Comparison of ENCODE assay signal across 8 cellular contexts in genomic region chr3:169765281-169765624, GRCh38. TPM values are rescaled to one million over a fixed set of nuclear protein-coding genes. Genes with fewer than 3 reads are reported as not detected.
DNase-seq lines count a peak whose midpoint lies in the region; ATAC-seq, FAIRE-seq and TF ChIP-seq lines count a peak whose summit lies in the region.

No MANE protein-coding gene starts in this region.

- no peaks in the 10 kb centered on the region for H3K27me3 ChIP-seq in K562 (ENCODE audit: control insufficient read depth in 2 of 2, insufficient read depth in 2 of 2, low read length in 2 of 2)
- no peaks in the 10 kb centered on the region for H3K27me3 ChIP-seq in upper lobe of right lung

- H3K36me3 Mint-ChIP-seq in activated naive CD4-positive, alpha-beta T cell treated with anti-CD3 and anti-CD28 coated beads, Interleukin-2, amount 10 ng/mL, durations not matched to agents 7 days and 5 days: peaks cover 3% of the 10 kb centered on the region
- H3K36me3 Mint-ChIP-seq in memory B cell: no peaks in the 10 kb centered on the region

- TF ChIP-seq EP300 in K562 (IDR thresholded peaks at IDR 0.05; ENCODE audit: low read length): no peak

- no peak for TF ChIP-seq RAD21 in K562 (CRISPR knock-in tag; conservative IDR thresholded peaks at IDR 0.05 in 1 of 2, IDR thresholded peaks at IDR 0.05 in 1 of 2)

- in situ Hi-C loops in K562 (cut with MboI): no loop called here

- H3K9me1 ChIP-seq in K562 (ENCODE audit: control insufficient read depth, insufficient read depth, low read length): no peaks in the 10 kb centered on the region

- H3K4me3 ChIP-seq in K562 (peak overlapping the region; percentile 17; the same call in 1 of the 2 replicates), upper lobe of right lung (peak overlapping the region; percentile 81)

- H3K9ac ChIP-seq in K562 (ENCODE audit: insufficient read depth in 1 of 2, low read depth in 2 of 2, low read length in 2 of 2): peak overlapping the region; percentile 2 to 91; a peak in 3 of 4 replicates

- ATAC-seq in K562: no peak
- no peak for ATAC-seq in memory B cell (ENCODE audit: low read depth)
- no peak for ATAC-seq in upper lobe of right lung
- ATAC-seq in GM19324 (IDR thresholded peaks at IDR 0.05; ENCODE audit: low FRiP score, unreplicated experiment): no peak

- H3K27me3 Mint-ChIP-seq in activated naive CD4-positive, alpha-beta T cell treated with anti-CD3 and anti-CD28 coated beads, Interleukin-2, amount 10 ng/mL, durations not matched to agents 7 days and 5 days: peaks cover 11% of the 10 kb centered on the region
- H3K27me3 Mint-ChIP-seq in memory B cell: no peaks in the 10 kb centered on the region

- intact Hi-C loops in K562 (cut with micrococcal nuclease) (no loop called here), upper lobe of right lung (cut with DNase I) (no loop called here)

- POLR2A ChIA-PET in K562 (lab: Yijun Ruan, JAX): interaction anchor here (0.7 to 3.2 kb wide), 4 partner anchors 8 to 24 kb away, joined by 3 to 16 read pairs (median 3); partner anchors contain the start of gene MYNN

- peaks cover 2% of the 10 kb centered on the region; the same call in 1 of the 3 replicates for H3K79me2 ChIP-seq in K562 (ENCODE audit: control insufficient read depth, insufficient read depth, low read length)

- H3K27ac Mint-ChIP-seq in activated naive CD4-positive, alpha-beta T cell treated with anti-CD3 and anti-CD28 coated beads, Interleukin-2, amount 10 ng/mL, durations not matched to agents 7 days and 5 days: peak overlapping the region; percentile 98
- H3K27ac Mint-ChIP-seq in memory B cell: peak overlapping the region; percentile 96

- no peaks in the 10 kb centered on the region for H3K9me3 Mint-ChIP-seq in activated naive CD4-positive, alpha-beta T cell treated with anti-CD3 and anti-CD28 coated beads, Interleukin-2, amount 10 ng/mL, durations not matched to agents 7 days and 5 days
- peaks cover 5% of the 10 kb centered on the region for H3K9me3 Mint-ChIP-seq in memory B cell

- DNase-seq in activated naive CD4-positive, alpha-beta T cell treated with anti-CD3 and anti-CD28 coated beads, Interleukin-2, amount 10 ng/mL, durations not matched to agents 7 days and 5 days: no peak
- no peak for DNase-seq in activated naive CD4-positive, alpha-beta T cell treated with anti-CD3 and anti-CD28 coated beads, Interleukin-2, amount 50 U/mL, for 16 hours
- no peak for DNase-seq in K562 (ENCODE audit: extremely low read depth in 1 of 4, low spot score in 3 of 4)
- DNase-seq in memory B cell (ENCODE audit: low spot score in 2 of 2): no peak
- DNase-seq in upper lobe of right lung: no peak
- no peak for DNase-seq in NCI-H524 treated with DMSO at 0.1 percent for 48 hours (lab: John Stamatoyannopoulos, UW)
- DNase-seq in NCI-H748 treated with DMSO at 0.1 percent for 48 hours (lab: John Stamatoyannopoulos, UW): no peak

- peak overlapping the region; percentile 95 for H3K4me3 Mint-ChIP-seq in activated naive CD4-positive, alpha-beta T cell treated with anti-CD3 and anti-CD28 coated beads, Interleukin-2, amount 10 ng/mL, durations not matched to agents 7 days and 5 days
- H3K4me3 Mint-ChIP-seq in memory B cell: peak overlapping the region; percentile 96

- WGBS in K562 (ENCODE audit: insufficient coverage, low coverage, missing lambda C conversion rate): 62% methylated on average over 6 of the region's 6 CpGs

- TF ChIP-seq CTCF in K562 (IDR thresholded peaks at IDR 0.05 in 2 of 3, conservative IDR thresholded peaks at IDR 0.05 in 1 of 3; ENCODE audit: insufficient read depth in 2 of 3, low read depth in 1 of 3, low read length in 3 of 3) (no peak), upper lobe of right lung (IDR thresholded peaks at IDR 0.05) (no peak)

- BruUV-seq in K562 (replicated peaks; lab: Mats Ljungman, UMichigan): TSS peak; percentile 91

- H3K36me3 ChIP-seq in K562 (ENCODE audit: control insufficient read depth, insufficient read depth, low read length) (no peaks in the 10 kb centered on the region; the same call in 2 of the 3 replicates), upper lobe of right lung (no peaks in the 10 kb centered on the region)

- no peak for FAIRE-seq in K562 (lab: Jason Lieb, UNC)

- H3K9me3 ChIP-seq in K562 (replicated peaks; ENCODE audit: control insufficient read depth, insufficient read depth, low read depth, low read length) (peaks cover 10% of the 10 kb centered on the region), upper lobe of right lung (no peaks in the 10 kb centered on the region)

- H4K20me1 ChIP-seq in K562 (replicated peaks; ENCODE audit: control insufficient read depth, insufficient read depth, low read length): no peaks in the 10 kb centered on the region

- no peak for TF ChIP-seq POLR2A in K562 (conservative IDR thresholded peaks at IDR 0.05)

- H3K4me1 Mint-ChIP-seq in activated naive CD4-positive, alpha-beta T cell treated with anti-CD3 and anti-CD28 coated beads, Interleukin-2, amount 10 ng/mL, durations not matched to agents 7 days and 5 days: peaks cover 39% of the 10 kb centered on the region
- peaks cover 8% of the 10 kb centered on the region for H3K4me1 Mint-ChIP-seq in memory B cell

- H3K27ac ChIP-seq in K562 (ENCODE audit: extremely low read depth, low read depth, low read length) (peak overlapping the region; percentile 95), upper lobe of right lung (peak overlapping the region; percentile 98)

- CTCF ChIA-PET in activated naive CD4-positive, alpha-beta T cell treated with anti-CD3 and anti-CD28 coated beads, Interleukin-2, amount 10 ng/mL, durations not matched to agents 7 days and 5 days (lab: Charles Lee): no interaction called here
- CTCF ChIA-PET in K562 (lab: Yijun Ruan, JAX; ENCODE audit: low intra/inter-chr PET ratio): no interaction called here

- peak overlapping the region; percentile 64 for H3K4me2 ChIP-seq in K562 (ENCODE audit: insufficient read depth, low read length)

- peak overlapping the region; percentile 90 for H2AFZ ChIP-seq in K562 (ENCODE audit: low read depth, low read length)

- H3K4me1 ChIP-seq in K562 (replicated peaks in 1 of 2; ENCODE audit: control insufficient read depth in 2 of 2, insufficient read depth in 2 of 2, low read length in 2 of 2) (peaks cover 6 to 14% of the 10 kb centered on the region in 2 experiments), upper lobe of right lung (no peaks in the 10 kb centered on the region)

RNA-seq across cellular contexts. Expression of gene TERC, which starts 0.4 kb away (rescaled TPM):
- 36.3 and 90.3 TPM in 2 replicates for total RNA-seq in K562 (2011; cell fraction: chromatin; rRNA removed; ENCODE audit: low replicate concordance)
- total RNA-seq in K562 (2011; cell fraction: nucleolus; rRNA removed): 789 and 987 TPM in 2 replicates
- total RNA-seq in K562 (2011; cell fraction: nucleoplasm; rRNA removed): 251 and 255 TPM in 2 replicates
- total RNA-seq in K562 (2014; rRNA removed) (234 and 350 TPM in 2 replicates), K562 (2014; rRNA removed; fragmentation: Illumina TruSeq; extraction: Trizol) (13.5 and 26.5 TPM in 2 replicates), K562 (2015; rRNA removed; fragmentation: Illumina TruSeq; extraction: Trizol) (65.2 and 65.5 TPM in 2 replicates), K562 (2021) (21.6 and 29.3 TPM in 2 replicates), upper lobe of right lung (5.4 TPM)
- polyA plus RNA-seq in K562 (2011; rRNA removed) (0.82 and 1.7 TPM in 2 replicates), K562 (2014; fragmentation: Illumina TruSeq; extraction: Trizol) (not detected in 2 replicates), K562 (2014; fragmentation: Nextera tagmentation; extraction: Ambion mirVana) (not detected), K562 (2014; rRNA removed) (0.77 TPM in 1 of 2 replicates, not detected in the other)
- 0.66 and 2.5 TPM in 2 replicates for polyA plus RNA-seq in K562 (2011; cell fraction: cytosol; rRNA removed)
- polyA plus RNA-seq in K562 (2011; cell fraction: nucleus; rRNA removed): 6.7 and 48.0 TPM in 2 replicates
- 0.21 TPM in 1 of 2 replicates, not detected in the other for polyA plus RNA-seq in K562 (2012)
- 6.8 and 12.0 TPM in 2 replicates for polyA minus RNA-seq in K562 (2011; rRNA and poly(A)+ RNA removed)
- polyA minus RNA-seq in K562 (2011; cell fraction: cytosol; rRNA and poly(A)+ RNA removed): 114 and 120 TPM in 2 replicates
- 597 and 952 TPM in 2 replicates for polyA minus RNA-seq in K562 (2011; cell fraction: nucleus; rRNA and poly(A)+ RNA removed)

RNA-seq across cellular contexts. Expression of gene ACTRT3, which starts 4.1 kb away (rescaled TPM):
- total RNA-seq in K562 (2011; cell fraction: chromatin; rRNA removed; ENCODE audit: low replicate concordance): 0.48 TPM in 1 of 2 replicates, not detected in the other
- 0.17 and 0.26 TPM in 2 replicates for total RNA-seq in K562 (2011; cell fraction: nucleolus; rRNA removed)
- not detected in 2 replicates for total RNA-seq in K562 (2011; cell fraction: nucleoplasm; rRNA removed)
- total RNA-seq in K562 (2014; rRNA removed): 0.12 TPM in 1 of 2 replicates, not detected in the other
- 0.11 TPM in 1 of 2 replicates, not detected in the other for total RNA-seq in K562 (2014; rRNA removed; fragmentation: Illumina TruSeq; extraction: Trizol)
- total RNA-seq in K562 (2015; rRNA removed; fragmentation: Illumina TruSeq; extraction: Trizol): 0.07 and 0.11 TPM in 2 replicates
- total RNA-seq in K562 (2021): not detected in 2 replicates
- polyA plus RNA-seq in K562 (2011; rRNA removed): 0.04 and 0.06 TPM in 2 replicates
- polyA plus RNA-seq in K562 (2011; cell fraction: cytosol; rRNA removed): 0.03 TPM in 1 of 2 replicates, not detected in the other
- 0.06 and 0.10 TPM in 2 replicates for polyA plus RNA-seq in K562 (2011; cell fraction: nucleus; rRNA removed)
- polyA plus RNA-seq in K562 (2012): 0.05 TPM in 1 of 2 replicates, not detected in the other
- 0.06 and 0.10 TPM in 2 replicates for polyA plus RNA-seq in K562 (2014; fragmentation: Illumina TruSeq; extraction: Trizol)
- not detected for polyA plus RNA-seq in K562 (2014; fragmentation: Nextera tagmentation; extraction: Ambion mirVana)
- polyA plus RNA-seq in K562 (2014; rRNA removed): not detected in 2 replicates
- polyA minus RNA-seq in K562 (2011; rRNA and poly(A)+ RNA removed): 0.09 and 0.14 TPM in 2 replicates
- not detected in 2 replicates for polyA minus RNA-seq in K562 (2011; cell fraction: cytosol; rRNA and poly(A)+ RNA removed)
- 0.44 TPM in 1 of 2 replicates, not detected in the other for polyA minus RNA-seq in K562 (2011; cell fraction: nucleus; rRNA and poly(A)+ RNA removed)
- total RNA-seq in upper lobe of right lung: 1.2 TPM

RNA-seq across cellular contexts. Expression of gene MYNN, which starts 7.9 kb away (rescaled TPM):
- 13.7 and 39.3 TPM in 2 replicates for total RNA-seq in K562 (2011; cell fraction: chromatin; rRNA removed; ENCODE audit: low replicate concordance)
- 6.8 and 10.4 TPM in 2 replicates for total RNA-seq in K562 (2011; cell fraction: nucleolus; rRNA removed)
- total RNA-seq in K562 (2011; cell fraction: nucleoplasm; rRNA removed): 14.0 and 21.1 TPM in 2 replicates
- total RNA-seq in K562 (2014; rRNA removed): 10.4 and 11.1 TPM in 2 replicates
- total RNA-seq in K562 (2014; rRNA removed; fragmentation: Illumina TruSeq; extraction: Trizol): 21.3 TPM in 2 replicates
- 20.0 and 21.5 TPM in 2 replicates for total RNA-seq in K562 (2015; rRNA removed; fragmentation: Illumina TruSeq; extraction: Trizol)
- 12.3 and 13.6 TPM in 2 replicates for total RNA-seq in K562 (2021)
- 23.1 and 27.8 TPM in 2 replicates for polyA plus RNA-seq in K562 (2011; rRNA removed)
- polyA plus RNA-seq in K562 (2011; cell fraction: cytosol; rRNA removed): 3.6 and 8.2 TPM in 2 replicates
- 14.7 and 22.7 TPM in 2 replicates for polyA plus RNA-seq in K562 (2011; cell fraction: nucleus; rRNA removed)
- polyA plus RNA-seq in K562 (2012): 9.2 and 11.0 TPM in 2 replicates
- polyA plus RNA-seq in K562 (2014; fragmentation: Illumina TruSeq; extraction: Trizol): 14.3 and 16.7 TPM in 2 replicates
- 10 to 100 TPM; 25.0 to 35.7 TPM for polyA plus RNA-seq in K562 (2014; fragmentation: Nextera tagmentation; extraction: Ambion mirVana)
- 11.8 and 13.4 TPM in 2 replicates for polyA plus RNA-seq in K562 (2014; rRNA removed)
- polyA minus RNA-seq in K562 (2011; rRNA and poly(A)+ RNA removed): 42.2 and 52.2 TPM in 2 replicates
- polyA minus RNA-seq in K562 (2011; cell fraction: cytosol; rRNA and poly(A)+ RNA removed): 9.0 and 10.6 TPM in 2 replicates
- polyA minus RNA-seq in K562 (2011; cell fraction: nucleus; rRNA and poly(A)+ RNA removed): 13.3 and 22.7 TPM in 2 replicates
- 14.6 TPM for total RNA-seq in upper lobe of right lung

RNA-seq across cellular contexts. Expression of gene LRRIQ4, which starts 47.4 kb away (rescaled TPM):
- total RNA-seq in K562 (2011; cell fraction: chromatin; rRNA removed; ENCODE audit: low replicate concordance): not detected in 2 replicates
- total RNA-seq in K562 (2011; cell fraction: nucleolus; rRNA removed): not detected in 2 replicates
- total RNA-seq in K562 (2011; cell fraction: nucleoplasm; rRNA removed): not detected in 2 replicates
- total RNA-seq in K562 (2014; rRNA removed): not detected in 2 replicates
- not detected in 2 replicates for total RNA-seq in K562 (2014; rRNA removed; fragmentation: Illumina TruSeq; extraction: Trizol)
- total RNA-seq in K562 (2015; rRNA removed; fragmentation: Illumina TruSeq; extraction: Trizol): not detected in 2 replicates
- total RNA-seq in K562 (2021): not detected in 2 replicates
- polyA plus RNA-seq in K562 (2011; rRNA removed): not detected in 2 replicates
- polyA plus RNA-seq in K562 (2011; cell fraction: cytosol; rRNA removed): not detected in 2 replicates
- polyA plus RNA-seq in K562 (2011; cell fraction: nucleus; rRNA removed): not detected in 2 replicates
- polyA plus RNA-seq in K562 (2012): not detected in 2 replicates
- not detected in 2 replicates for polyA plus RNA-seq in K562 (2014; fragmentation: Illumina TruSeq; extraction: Trizol)
- polyA plus RNA-seq in K562 (2014; fragmentation: Nextera tagmentation; extraction: Ambion mirVana): not detected
- not detected in 2 replicates for polyA plus RNA-seq in K562 (2014; rRNA removed)
- not detected in 2 replicates for polyA minus RNA-seq in K562 (2011; rRNA and poly(A)+ RNA removed)
- not detected in 2 replicates for polyA minus RNA-seq in K562 (2011; cell fraction: cytosol; rRNA and poly(A)+ RNA removed)
- not detected in 2 replicates for polyA minus RNA-seq in K562 (2011; cell fraction: nucleus; rRNA and poly(A)+ RNA removed)
- 0.29 TPM for total RNA-seq in upper lobe of right lung

RNA-seq across cellular contexts. Expression of gene LRRC34, which starts 47.5 kb away (rescaled TPM):
- not detected in 2 replicates for total RNA-seq in K562 (2011; cell fraction: chromatin; rRNA removed; ENCODE audit: low replicate concordance)
- not detected in 2 replicates for total RNA-seq in K562 (2011; cell fraction: nucleolus; rRNA removed)
- not detected in 2 replicates for total RNA-seq in K562 (2011; cell fraction: nucleoplasm; rRNA removed)
- total RNA-seq in K562 (2014; rRNA removed) (not detected in 2 replicates), K562 (2014; rRNA removed; fragmentation: Illumina TruSeq; extraction: Trizol) (not detected in 2 replicates), K562 (2015; rRNA removed; fragmentation: Illumina TruSeq; extraction: Trizol) (not detected in 2 replicates), K562 (2021) (not detected in 2 replicates), upper lobe of right lung (0.98 TPM)
- polyA plus RNA-seq in K562 (2011; rRNA removed) (not detected in 2 replicates), K562 (2014; fragmentation: Illumina TruSeq; extraction: Trizol) (not detected in 2 replicates), K562 (2014; fragmentation: Nextera tagmentation; extraction: Ambion mirVana) (under 1 TPM; 0.17 to 0.30 TPM), K562 (2014; rRNA removed) (not detected in 2 replicates)
- polyA plus RNA-seq in K562 (2011; cell fraction: cytosol; rRNA removed): not detected in 2 replicates
- not detected in 2 replicates for polyA plus RNA-seq in K562 (2011; cell fraction: nucleus; rRNA removed)
- polyA plus RNA-seq in K562 (2012): 0.07 and 0.22 TPM in 2 replicates
- not detected in 2 replicates for polyA minus RNA-seq in K562 (2011; rRNA and poly(A)+ RNA removed)
- polyA minus RNA-seq in K562 (2011; cell fraction: cytosol; rRNA and poly(A)+ RNA removed): not detected in 2 replicates
- polyA minus RNA-seq in K562 (2011; cell fraction: nucleus; rRNA and poly(A)+ RNA removed): not detected in 2 replicates
